Comparison of ENCODE assay signal across 17 cellular contexts in genomic region chr10:4781955-4782354, GRCh38.
"Had no signal": no experiment of that assay in that cellular context is flagged by ENCODE, and none has a peak within 500 bp of the region (broad histone marks: within the 10 kb centered on the region; RNA-seq: fewer than 3 reads in every experiment).

No MANE protein-coding gene starts in this region.

- H3K79me2 ChIP-seq: hepatocyte had no signal

- H3K36me3 ChIP-seq: colonic mucosa, left lung, tibial nerve had no signal

- H3K9me3 Mint-ChIP-seq: activated T-helper 1 cell treated with anti-CD3 and anti-CD28 coated beads, Interleukin-12 subunit alpha, Interleukin-12 subunit beta, Interleukin-2, Interleukin-4 antibody, amounts not matched to agents 30 ng/mL and 10 ng/mL and 1 ng/mL, durations not matched to agents 14 hours and 24 hours and 36 hours; nephron; T-helper 2 cell treated with Interferon-gamma antibody and Interleukin-4, amounts not matched to agents 5 μg/mL and 100 μg/mL, for 36 hours had no signal

- H3K4me3 Mint-ChIP-seq: activated naive CD8-positive, alpha-beta T cell; activated T-helper 1 cell treated with anti-CD3 and anti-CD28 coated beads, Interleukin-12 subunit alpha, Interleukin-12 subunit beta, Interleukin-2, Interleukin-4 antibody, amounts not matched to agents 30 ng/mL and 10 ng/mL and 1 ng/mL, durations not matched to agents 14 hours and 24 hours and 36 hours; nephron; T-helper 2 cell treated with Interferon-gamma antibody and Interleukin-4, amounts not matched to agents 5 μg/mL and 100 μg/mL, for 36 hours had no signal

- H3K4me3 ChIP-seq: colonic mucosa, hepatocyte, left lung, tibial nerve had no signal

- H3K4me2 ChIP-seq: hepatocyte had no signal

- H3K36me3 Mint-ChIP-seq: activated naive CD8-positive, alpha-beta T cell had no signal

- H3K27me3 ChIP-seq: colonic mucosa, hepatocyte, left lung had no signal

- H3K9me3 ChIP-seq: colonic mucosa, left lung, tibial nerve had no signal

- DNase-seq: activated CD4-positive, alpha-beta T cell treated with anti-CD3 and anti-CD28 coated beads, Interleukin-2, amount 50 U/mL, for 4 hours; activated T-cell treated with anti-CD3 and anti-CD28 coated beads for 4 hours; caudate nucleus; colonic mucosa; left lung; midbrain; stimulated activated CD4-positive, alpha-beta T cell treated with anti-CD3 and anti-CD28 coated beads, Interleukin-12 subunit alpha, Interleukin-12 subunit beta, amount 100 ng/mL, for 4 hours; stimulated activated CD4-positive, alpha-beta T cell treated with anti-CD3 and anti-CD28 coated beads, Interleukin-1b, Interleukin-23, amount 100 ng/mL, for 48 hours; stimulated activated CD8-positive, alpha-beta memory T cell treated with anti-CD3 and anti-CD28 coated beads, Interleukin-4, amount 100 ng/mL, for 48 hours; stimulated activated naive CD4-positive, alpha-beta T cell had no signal

- ATAC-seq: esophagus mucosa, left lung had no signal

- H3K27ac Mint-ChIP-seq: activated naive CD8-positive, alpha-beta T cell; activated T-helper 1 cell treated with anti-CD3 and anti-CD28 coated beads, Interleukin-12 subunit alpha, Interleukin-12 subunit beta, Interleukin-2, Interleukin-4 antibody, amounts not matched to agents 30 ng/mL and 10 ng/mL and 1 ng/mL, durations not matched to agents 14 hours and 24 hours and 36 hours; nephron; T-helper 2 cell treated with Interferon-gamma antibody and Interleukin-4, amounts not matched to agents 5 μg/mL and 100 μg/mL, for 36 hours had no signal

- H3K4me1 ChIP-seq: colonic mucosa, left lung had no signal

- H3K27ac ChIP-seq: colonic mucosa, hepatocyte, left lung, tibial nerve had no signal

- H2AFZ ChIP-seq: hepatocyte had no signal
